ENCODE assay signal across 29 cellular contexts in genomic region chrX:146581981-146582712, GRCh38.
"Had no signal": no experiment of that assay in that cellular context is flagged by ENCODE, and none has a peak within 500 bp of the region (broad histone marks: within the 10 kb centered on the region; RNA-seq: fewer than 3 reads in every experiment).

No MANE protein-coding gene starts in this region.

- H3K27ac Mint-ChIP-seq: activated CD8-positive, alpha-beta T cell treated with anti-CD3 and anti-CD28 coated beads for 36 hours; activated naive CD4-positive, alpha-beta T cell treated with anti-CD3 and anti-CD28 coated beads, Interleukin-2, amount 50 U/mL, for 24 hours; activated T-helper 1 cell treated with anti-CD3 and anti-CD28 coated beads, Interleukin-12 subunit alpha, Interleukin-12 subunit beta, Interleukin-2, Interleukin-4 antibody, amounts not matched to agents 30 ng/mL and 10 ng/mL and 1 ng/mL, durations not matched to agents 14 hours and 24 hours and 36 hours; T-cell had no signal

- H3K27ac ChIP-seq: ascending aorta, body of pancreas, KMS-11, SK-N-MC had no signal

- H3K36me3 Mint-ChIP-seq: activated naive CD4-positive, alpha-beta T cell treated with anti-CD3 and anti-CD28 coated beads, Interleukin-2, amount 50 U/mL, for 24 hours; T-cell had no signal

- H3K4me3 Mint-ChIP-seq: activated CD8-positive, alpha-beta T cell treated with anti-CD3 and anti-CD28 coated beads for 36 hours; activated naive CD4-positive, alpha-beta T cell treated with anti-CD3 and anti-CD28 coated beads, Interleukin-2, amount 50 U/mL, for 24 hours; activated T-helper 1 cell treated with anti-CD3 and anti-CD28 coated beads, Interleukin-12 subunit alpha, Interleukin-12 subunit beta, Interleukin-2, Interleukin-4 antibody, amounts not matched to agents 30 ng/mL and 10 ng/mL and 1 ng/mL, durations not matched to agents 14 hours and 24 hours and 36 hours; T-cell had no signal

- H3K9me3 ChIP-seq: ascending aorta, body of pancreas had no signal

- H3K4me1 Mint-ChIP-seq: activated naive CD4-positive, alpha-beta T cell treated with anti-CD3 and anti-CD28 coated beads, Interleukin-2, amount 50 U/mL, for 24 hours; T-cell had no signal

- H3K27me3 ChIP-seq: ascending aorta, body of pancreas had no signal

- H3K27me3 Mint-ChIP-seq: activated CD8-positive, alpha-beta T cell treated with anti-CD3 and anti-CD28 coated beads for 36 hours; activated naive CD4-positive, alpha-beta T cell treated with anti-CD3 and anti-CD28 coated beads, Interleukin-2, amount 50 U/mL, for 24 hours; T-cell had no signal

- H3K4me1 ChIP-seq: ascending aorta, body of pancreas had no signal

- H3K4me3 ChIP-seq: ascending aorta, body of pancreas, SK-N-MC had no signal

- ATAC-seq: activated CD4-positive, CD25-positive, alpha-beta regulatory T cell treated with anti-CD3 and anti-CD28 coated beads, Interleukin-2, amount 50 U/mL, for 24 hours; activated CD8-positive, alpha-beta T cell treated with anti-CD3 and anti-CD28 coated beads for 36 hours; body of pancreas; Panc1; Right ventricle myocardium inferior; T-cell had no signal

- H3K4me2 ChIP-seq: KMS-11 had no signal

- DNase-seq: activated CD4-positive, alpha-beta T cell treated with anti-CD3 and anti-CD28 coated beads for 4 hours; activated CD8-positive, alpha-beta memory T cell treated with anti-CD3 and anti-CD28 coated beads, Interleukin-2, amount 50 U/mL, for 48 hours; activated CD8-positive, alpha-beta T cell treated with anti-CD3 and anti-CD28 coated beads for 36 hours; activated effector memory CD4-positive, alpha-beta T cell treated with Interleukin-2 at 50 U/mL for 16 hours; activated naive CD4-positive, alpha-beta T cell; activated T-cell treated with anti-CD3 and anti-CD28 coated beads, Interleukin-2, amount 50 U/mL, for 1 hour; amniotic stem cell; body of pancreas; NCI-H1092 treated with DMSO at 0.1 percent for 48 hours; NCI-H1417 treated with DMSO at 0.1 percent for 48 hours; NCI-H1694; NCI-H2029; NCI-H2107; NCI-H2171 treated with DMSO at 0.1 percent for 48 hours; NCI-H226; NCI-H526; NCI-H774; OCI-M1; RPMI8226; T-cell; T-helper 2 cell had no signal

- H3K9me3 Mint-ChIP-seq: activated naive CD4-positive, alpha-beta T cell treated with anti-CD3 and anti-CD28 coated beads, Interleukin-2, amount 50 U/mL, for 24 hours; activated T-helper 1 cell treated with anti-CD3 and anti-CD28 coated beads, Interleukin-12 subunit alpha, Interleukin-12 subunit beta, Interleukin-2, Interleukin-4 antibody, amounts not matched to agents 30 ng/mL and 10 ng/mL and 1 ng/mL, durations not matched to agents 14 hours and 24 hours and 36 hours had no signal

- H3K36me3 ChIP-seq: ascending aorta had no signal

- H3K9ac ChIP-seq: KMS-11 had no signal
